ENCODE assay signal across 8 cellular contexts in genomic region chr10:14648042-14648765, GRCh38.
DNase-seq lines count a peak whose midpoint lies in the region; ATAC-seq, FAIRE-seq and TF ChIP-seq lines count a peak whose summit lies in the region.

No MANE protein-coding gene starts in this region.

- TF ChIP-seq RAD21 in liver (IDR thresholded peaks at IDR 0.05), result no peak
- TF ChIP-seq RAD21 in HepG2 (CRISPR knock-in tag; IDR thresholded peaks at IDR 0.05), result no peak

- H3K27ac ChIP-seq in liver (ENCODE audit: low read depth in 1 of 2, low read length in 2 of 2) (peak overlapping the region in 1 of 2 donors; percentile 65), HepG2 (ENCODE audit: extremely low read length, insufficient read depth, low read length) (no peak overlapping the region), esophagus muscularis mucosa (replicated peaks in 1 of 4) (peak overlapping the region; percentile 53 to 75 (median 66))

- H3K27me3 ChIP-seq in liver (ENCODE audit: control insufficient read depth in 4 of 4, insufficient read depth in 4 of 4, low read length in 3 of 4), result no peaks in the 10 kb centered on the region
- peaks cover 0 to 8% of the 10 kb centered on the region in 2 experiments; a peak in 2 of 5 replicates for H3K27me3 ChIP-seq in HepG2 (ENCODE audit: control insufficient read depth in 1 of 2, insufficient read depth in 2 of 2, low read length in 2 of 2)
- no peaks in the 10 kb centered on the region for H3K27me3 ChIP-seq in esophagus muscularis mucosa

- no peak for TF ChIP-seq POLR2A in HepG2 (IDR thresholded peaks at IDR 0.05; ENCODE audit: insufficient read depth in 1 of 2, low read depth in 2 of 2, low read length in 2 of 2)
- TF ChIP-seq POLR2A in esophagus muscularis mucosa (IDR thresholded peaks at IDR 0.05; ENCODE audit: low read depth), result no peak

- H3K4me3 ChIP-seq in liver (ENCODE audit: low read depth in 1 of 3, low read length in 3 of 3), result no peak overlapping the region
- no peak overlapping the region for H3K4me3 ChIP-seq in HepG2 (replicated peaks in 1 of 3; ENCODE audit: insufficient read depth in 1 of 3, low read depth in 2 of 3, low read length in 3 of 3)
- peak overlapping the region in 2 of 4 donors; percentile 0 to 22 for H3K4me3 ChIP-seq in esophagus muscularis mucosa

- no peaks in the 10 kb centered on the region for H3K36me3 Mint-ChIP-seq in natural killer cell

- TF ChIP-seq CTCF in liver (IDR thresholded peaks at IDR 0.05; ENCODE audit: low read depth, low read length, missing input control) (no peak), HepG2 (CRISPR knock-in tag; IDR thresholded peaks at IDR 0.05) (no peak), esophagus muscularis mucosa (IDR thresholded peaks at IDR 0.05) (no peak), natural killer cell (IDR thresholded peaks at IDR 0.05) (no peak)

- H3K4me2 ChIP-seq in HepG2 (ENCODE audit: low read depth, low read length), result no peak overlapping the region

- no peaks in the 10 kb centered on the region for H3K27me3 Mint-ChIP-seq in natural killer cell (ENCODE audit: low read depth in 2 of 2)

- no peak for TF ChIP-seq EP300 in HepG2 (IDR thresholded peaks at IDR 0.05; ENCODE audit: low read depth in 2 of 2, low read length in 2 of 2)
- no peak for TF ChIP-seq EP300 in HepG2 (CRISPR knock-in tag; IDR thresholded peaks at IDR 0.05; ENCODE audit: borderline replicate concordance)
- TF ChIP-seq EP300 in esophagus muscularis mucosa (IDR thresholded peaks at IDR 0.05), result no peak

- no peaks in the 10 kb centered on the region for H4K20me1 ChIP-seq in HepG2 (ENCODE audit: insufficient read depth, low read length)

- CTCF ChIA-PET in HepG2 (lab: Yijun Ruan, JAX; ENCODE audit: low intra/inter-chr PET ratio, low total read pairs), result no interaction called here

- H3K9me3 Mint-ChIP-seq in natural killer cell, result no peaks in the 10 kb centered on the region

- no peak for ATAC-seq in HepG2
- ATAC-seq in HG03095 (IDR thresholded peaks at IDR 0.05; ENCODE audit: unreplicated experiment), result peak; percentile 96
- ATAC-seq in natural killer cell, result peak; percentile 85 to 90 (median 87)

- intact Hi-C loops in HepG2 (cut with micrococcal nuclease; ENCODE audit: unreplicated experiment), result no loop called here
- intact Hi-C loops in esophagus muscularis mucosa (cut with DNase I), result no loop called here
- intact Hi-C loops in natural killer cell (cut with micrococcal nuclease), result loop anchor here (1.0 to 5.0 kb wide), 4 partner anchors 11 to 86 kb away; no protein-coding TSS in a partner anchor

- peaks cover 24 to 27% of the 10 kb centered on the region in 2 donors for H3K4me1 Mint-ChIP-seq in natural killer cell

- POLR2A ChIA-PET in HepG2 (lab: Yijun Ruan, JAX), result no interaction called here

- in situ Hi-C loops in HepG2 (cut with HindIII; ENCODE audit: extremely low pct_ligation_motif_present, low pct_unique_long_range_greater_than_20kb), result no loop called here

- H3K9ac ChIP-seq in liver (ENCODE audit: low read depth in 1 of 2, low read length in 2 of 2) (peak overlapping the region in 1 of 2 donors; percentile 19), HepG2 (ENCODE audit: insufficient read depth, low read depth, low read length) (no peak overlapping the region)

- FAIRE-seq in HepG2 (lab: Jason Lieb, UNC), result no peak

- H3K4me3 Mint-ChIP-seq in natural killer cell, result peak overlapping the region; percentile 76

- H3K79me2 ChIP-seq in HepG2 (ENCODE audit: insufficient read depth, low read length), result no peaks in the 10 kb centered on the region

- H3K9me3 ChIP-seq in liver (ENCODE audit: control insufficient read depth in 4 of 4, low read length in 3 of 4) (no peaks in the 10 kb centered on the region), HepG2 (ENCODE audit: low read length) (no peaks in the 10 kb centered on the region), esophagus muscularis mucosa (no peaks in the 10 kb centered on the region)

- H3K4me1 ChIP-seq in liver (ENCODE audit: control insufficient read depth in 4 of 4, insufficient read depth in 4 of 4, low read length in 3 of 4), result no peaks in the 10 kb centered on the region
- H3K4me1 ChIP-seq in HepG2 (ENCODE audit: insufficient read depth, low read length), result peaks cover under 1% of the 10 kb centered on the region; the same call in 1 of the 2 replicates
- peaks cover 9 to 25% (median 22%) of the 10 kb centered on the region in 4 donors for H3K4me1 ChIP-seq in esophagus muscularis mucosa

- no TSS peak for BruUV-seq in HepG2 (replicated peaks; lab: Mats Ljungman, UMichigan)

- H2AFZ ChIP-seq in HepG2 (ENCODE audit: low read length), result no peak overlapping the region

- WGBS in liver, result 55% methylated on average over 14 of the region's 14 CpGs
- WGBS in HepG2 (ENCODE audit: low lambda C conversion rate), result 29% methylated on average over 12 of the region's 14 CpGs
- 13% methylated on average over 14 of the region's 14 CpGs for WGBS in esophagus muscularis mucosa

- peak overlapping the region; percentile 94 to 96 for H3K27ac Mint-ChIP-seq in natural killer cell

- DNase-seq in HepG2 (ENCODE audit: low spot score) (no peak), NCI-H69 (lab: John Stamatoyannopoulos, UW) (peak; percentile 84), activated T-cell treated with anti-CD3 and anti-CD28 coated beads for 1 hour (ENCODE audit: low read depth) (peak; percentile 53), esophagus muscularis mucosa (ENCODE audit: extremely low spot score) (no peak), natural killer cell (peak; percentile 57)
- peak; percentile 37 to 56 for DNase-seq in stimulated activated CD8-positive, alpha-beta memory T cell treated with anti-CD3 and anti-CD28 coated beads, Interleukin-7, amount 100 ng/mL, for 48 hours (ENCODE audit: extremely low read depth in 1 of 2, low read depth in 1 of 2)

- H3K36me3 ChIP-seq in liver (ENCODE audit: control insufficient read depth in 4 of 4, insufficient read depth in 3 of 4, low read depth in 1 of 4, low read length in 3 of 4) (no peaks in the 10 kb centered on the region), HepG2 (replicated peaks in 1 of 2; ENCODE audit: control insufficient read depth in 1 of 2, insufficient read depth in 2 of 2, low read length in 2 of 2) (no peaks in the 10 kb centered on the region), esophagus muscularis mucosa (no peaks in the 10 kb centered on the region)

TF ChIP-seq in liver, 16 proteins besides CTCF, POLR2A, EP300 and RAD21:
- TF ChIP-seq YY1 (IDR thresholded peaks at IDR 0.05) (peak; percentile 12), RXRA (IDR thresholded peaks at IDR 0.05) (peak in 1 of 2 donors; percentile 28), FOXA1 (IDR thresholded peaks at IDR 0.05) (no peak), SP1 (IDR thresholded peaks at IDR 0.05) (peak; percentile 36)

TF ChIP-seq in HepG2, 621 proteins besides CTCF, POLR2A, EP300 and RAD21:
- TF ChIP-seq DMTF1 (CRISPR knock-in tag; IDR thresholded peaks at IDR 0.05), result no peak
- TF ChIP-seq SMARCE1 (IDR thresholded peaks at IDR 0.05; ENCODE audit: borderline replicate concordance), result no peak
- no peak for TF ChIP-seq TIGD3 (CRISPR knock-in tag; IDR thresholded peaks at IDR 0.05; ENCODE audit: borderline replicate concordance)
- no peak for TF ChIP-seq ZNF260 (CRISPR knock-in tag; IDR thresholded peaks at IDR 0.05; ENCODE audit: borderline replicate concordance, low read depth)
- TF ChIP-seq SMAD1 (CRISPR knock-in tag; IDR thresholded peaks at IDR 0.05; ENCODE audit: borderline replicate concordance, low read depth), result no peak
- TF ChIP-seq GATAD2A (CRISPR knock-in tag; IDR thresholded peaks at IDR 0.05), result no peak
- TF ChIP-seq ZNF274 (CRISPR knock-in tag; IDR thresholded peaks at IDR 0.05), result no peak
- no peak for TF ChIP-seq SMAD9 (CRISPR knock-in tag; IDR thresholded peaks at IDR 0.05)
- no peak for TF ChIP-seq SPEN (CRISPR knock-in tag; IDR thresholded peaks at IDR 0.05; ENCODE audit: low read depth)
- TF ChIP-seq ZMYM4 (CRISPR knock-in tag; IDR thresholded peaks at IDR 0.05), result no peak
- no peak for TF ChIP-seq ZNF205 (CRISPR knock-in tag; IDR thresholded peaks at IDR 0.05)
- no peak for TF ChIP-seq CCDC6 (CRISPR knock-in tag; IDR thresholded peaks at IDR 0.05)
- TF ChIP-seq TERF1 (CRISPR knock-in tag; IDR thresholded peaks at IDR 0.05), result no peak
- TF ChIP-seq ZNF292 (CRISPR knock-in tag; IDR thresholded peaks at IDR 0.05; ENCODE audit: borderline replicate concordance, low read depth), result no peak

Comparison
In these comparisons a context has a peak if more than half of its experiments do, and no peak if none do; other contexts are left out.
1. DNase-seq: peak in NCI-H69 (single experiment), activated T-cell treated with anti-CD3 and anti-CD28 coated beads for 1 hour (single experiment), natural killer cell (single experiment) and stimulated activated CD8-positive, alpha-beta memory T cell treated with anti-CD3 and anti-CD28 coated beads, Interleukin-7, amount 100 ng/mL, for 48 hours (2 of 2); none in HepG2 (single experiment) and esophagus muscularis mucosa (single experiment).